ENCODE assay signal across 18 cellular contexts in genomic region chr2:124145982-124146381, GRCh38.
"Had no signal": no experiment of that assay in that cellular context is flagged by ENCODE, and none has a peak within 500 bp of the region (broad histone marks: within the 10 kb centered on the region; RNA-seq: fewer than 3 reads in every experiment).

No MANE protein-coding gene starts in this region.

- ATAC-seq: activated CD8-positive, alpha-beta T cell treated with anti-CD3 and anti-CD28 coated beads for 36 hours; activated T-cell treated with anti-CD3 and anti-CD28 coated beads, Interleukin-2, amount 50 U/mL, for 72 hours; lower lobe of right lung had no signal

- H3K9me3 ChIP-seq: lower lobe of right lung, upper lobe of left lung had no signal

- H3K27me3 ChIP-seq: upper lobe of left lung had no signal

- H3K4me1 Mint-ChIP-seq: activated naive CD8-positive, alpha-beta T cell treated with anti-CD3 and anti-CD28 coated beads for 36 hours; endodermal cell; neural progenitor cell had no signal

- H3K27ac Mint-ChIP-seq: activated CD8-positive, alpha-beta T cell treated with anti-CD3 and anti-CD28 coated beads for 36 hours; activated naive CD8-positive, alpha-beta T cell treated with anti-CD3 and anti-CD28 coated beads for 36 hours; activated T-cell treated with anti-CD3 and anti-CD28 coated beads, Interleukin-2, amount 50 U/mL, for 72 hours; endodermal cell; neural progenitor cell; stimulated activated naive CD8-positive, alpha-beta T cell treated with anti-CD3 and anti-CD28 coated beads, Interleukin-15, Interleukin-2, amounts not matched to agents 100 ng/mL and 50 ng/mL, for 24 hours had no signal

- DNase-seq: activated CD4-positive, alpha-beta T cell treated with anti-CD3 and anti-CD28 coated beads for 4 hours; activated CD8-positive, alpha-beta memory T cell treated with anti-CD3 and anti-CD28 coated beads, Interleukin-2, amount 50 U/mL, for 4 hours; activated CD8-positive, alpha-beta T cell treated with anti-CD3 and anti-CD28 coated beads for 36 hours; activated gamma-delta T cell treated with Interleukin-2 at 50 U/mL for 16 hours; activated naive CD8-positive, alpha-beta T cell treated with anti-CD3 and anti-CD28 coated beads for 36 hours; activated T-cell treated with anti-CD3 and anti-CD28 coated beads, Interleukin-2, amount 50 U/mL, for 72 hours; anterior cingulate cortex; cerebellar nuclear complex; endodermal cell; hypothalamus; lower lobe of right lung; midbrain; retina; stimulated activated CD4-positive, alpha-beta T cell treated with anti-CD3 and anti-CD28 coated beads, Interleukin-4, amount 100 ng/mL, for 1 hour; stimulated activated CD8-positive, alpha-beta memory T cell treated with anti-CD3 and anti-CD28 coated beads, Interleukin-4, amount 100 ng/mL, for 48 hours; upper lobe of left lung had no signal

- H3K4me3 Mint-ChIP-seq: activated CD8-positive, alpha-beta T cell treated with anti-CD3 and anti-CD28 coated beads for 36 hours; activated naive CD8-positive, alpha-beta T cell treated with anti-CD3 and anti-CD28 coated beads for 36 hours; activated T-cell treated with anti-CD3 and anti-CD28 coated beads, Interleukin-2, amount 50 U/mL, for 72 hours; endodermal cell; neural progenitor cell; stimulated activated naive CD8-positive, alpha-beta T cell treated with anti-CD3 and anti-CD28 coated beads, Interleukin-15, Interleukin-2, amounts not matched to agents 100 ng/mL and 50 ng/mL, for 24 hours had no signal

- H3K4me2 ChIP-seq: neural progenitor cell had no signal

- H3K9ac ChIP-seq: neural progenitor cell had no signal

- H3K36me3 Mint-ChIP-seq: activated naive CD8-positive, alpha-beta T cell treated with anti-CD3 and anti-CD28 coated beads for 36 hours; neural progenitor cell had no signal

- H3K4me1 ChIP-seq: lower lobe of right lung, neural progenitor cell, upper lobe of left lung had no signal

- H3K9me3 Mint-ChIP-seq: activated naive CD8-positive, alpha-beta T cell treated with anti-CD3 and anti-CD28 coated beads for 36 hours; endodermal cell; neural progenitor cell; stimulated activated naive CD8-positive, alpha-beta T cell treated with anti-CD3 and anti-CD28 coated beads, Interleukin-15, Interleukin-2, amounts not matched to agents 100 ng/mL and 50 ng/mL, for 24 hours had no signal

- H3K27me3 Mint-ChIP-seq: activated CD8-positive, alpha-beta T cell treated with anti-CD3 and anti-CD28 coated beads for 36 hours; activated naive CD8-positive, alpha-beta T cell treated with anti-CD3 and anti-CD28 coated beads for 36 hours; stimulated activated naive CD8-positive, alpha-beta T cell treated with anti-CD3 and anti-CD28 coated beads, Interleukin-15, Interleukin-2, amounts not matched to agents 100 ng/mL and 50 ng/mL, for 24 hours had no signal

- H3K36me3 ChIP-seq: lower lobe of right lung, neural progenitor cell, upper lobe of left lung had no signal

- H3K27ac ChIP-seq: lower lobe of right lung, neural progenitor cell, upper lobe of left lung had no signal

- H3K4me3 ChIP-seq: lower lobe of right lung, neural progenitor cell, upper lobe of left lung had no signal

- H2AFZ ChIP-seq: neural progenitor cell had no signal
